10 cellular contexts compared by ENCODE assay signal in genomic region chr4:165343353-165344191, GRCh38. TPM values are rescaled to one million over a fixed set of nuclear protein-coding genes. Genes with fewer than 3 reads are reported as not detected.
DNase-seq lines count a peak whose midpoint lies in the region; ATAC-seq, FAIRE-seq and TF ChIP-seq lines count a peak whose summit lies in the region.
"Had no signal": no experiment of that assay in that cellular context is flagged by ENCODE, and none has a peak within 500 bp of the region (broad histone marks: within the 10 kb centered on the region; RNA-seq: fewer than 3 reads in every experiment).

No MANE protein-coding gene starts in this region.

- no peak for FAIRE-seq in K562 (lab: Jason Lieb, UNC)

- CTCF ChIA-PET in K562 (lab: Yijun Ruan, JAX; ENCODE audit: low intra/inter-chr PET ratio) = no interaction called here

- BruUV-seq in K562 (replicated peaks; lab: Mats Ljungman, UMichigan) = no TSS peak

- no peak for ATAC-seq in K562
- ATAC-seq in GM21447 (IDR thresholded peaks at IDR 0.05; ENCODE audit: unreplicated experiment) = no peak
- ATAC-seq: right cardiac atrium had no signal

- intact Hi-C loops in K562 (cut with micrococcal nuclease) = loop anchor here (5.0 kb wide), 1 partner anchor 211 kb away; no protein-coding TSS in a partner anchor
- intact Hi-C loops in tibial artery (cut with DNase I; ENCODE audit: low total_unique reads) = no loop called here

- H3K4me3 ChIP-seq in LNCaP clone FGC (ENCODE audit: low read depth, low read length) (no peak overlapping the region), K562 (no peak overlapping the region), neural cell (ENCODE audit: low read length) (no peak overlapping the region), tibial artery (no peak overlapping the region)
- H3K4me3 ChIP-seq: esophagus squamous epithelium had no signal

- H3K9me3 ChIP-seq in K562 (replicated peaks; ENCODE audit: control insufficient read depth, insufficient read depth, low read depth, low read length) = no peaks in the 10 kb centered on the region
- H3K9me3 ChIP-seq in neural cell (ENCODE audit: low read length) = no peaks in the 10 kb centered on the region
- H3K9me3 ChIP-seq in tibial artery = no peaks in the 10 kb centered on the region
- H3K9me3 ChIP-seq: esophagus squamous epithelium had no signal

- peaks cover 0 to 8% of the 10 kb centered on the region in 2 experiments; a peak in 2 of 5 replicates for H3K4me1 ChIP-seq in K562 (replicated peaks in 1 of 2; ENCODE audit: control insufficient read depth in 2 of 2, insufficient read depth in 2 of 2, low read length in 2 of 2)
- no peaks in the 10 kb centered on the region for H3K4me1 ChIP-seq in tibial artery
- H3K4me1 ChIP-seq: esophagus squamous epithelium had no signal

- H3F3A ChIP-seq in neural cell (ENCODE audit: insufficient read depth, low read length, poor library complexity, severe bottlenecking) = peaks cover 4% of the 10 kb centered on the region

- TF ChIP-seq EP300 in K562 (IDR thresholded peaks at IDR 0.05; ENCODE audit: low read length) (no peak), neural cell (conservative IDR thresholded peaks at IDR 0.05; ENCODE audit: poor library complexity, severe bottlenecking) (no peak)

- TF ChIP-seq CTCF in LNCaP clone FGC (IDR thresholded peaks at IDR 0.05; ENCODE audit: control insufficient read depth, extremely low read depth, insufficient read depth) (peak; percentile 71), K562 (IDR thresholded peaks at IDR 0.05 in 2 of 3, conservative IDR thresholded peaks at IDR 0.05 in 1 of 3; ENCODE audit: insufficient read depth in 2 of 3, low read depth in 1 of 3, low read length in 3 of 3) (peak in 2 of 3 experiments; percentile 24 to 25; a peak in 2 of 6 replicates), neural cell (IDR thresholded peaks at IDR 0.05; ENCODE audit: poor library complexity, severe bottlenecking) (no peak), tibial artery (IDR thresholded peaks at IDR 0.05) (peak in 1 of 2 experiments; percentile 17)

- H3K79me2 ChIP-seq in K562 (ENCODE audit: control insufficient read depth, insufficient read depth, low read length) = no peaks in the 10 kb centered on the region; the same call in 2 of the 3 replicates
- peaks cover 28% of the 10 kb centered on the region for H3K79me2 ChIP-seq in neural cell (replicated peaks; ENCODE audit: insufficient read depth, low read length)

- TF ChIP-seq RAD21 in K562 (CRISPR knock-in tag; conservative IDR thresholded peaks at IDR 0.05 in 1 of 2, IDR thresholded peaks at IDR 0.05 in 1 of 2) = peak in 1 of 2 experiments; percentile 22; a peak in 1 of 4 replicates
- peak; percentile 30 for TF ChIP-seq RAD21 in neural cell (conservative IDR thresholded peaks at IDR 0.05)

- WGBS in K562 (ENCODE audit: insufficient coverage, low coverage, missing lambda C conversion rate) = 60% methylated on average over 13 of the region's 13 CpGs

- H3K36me3 ChIP-seq in K562 (ENCODE audit: control insufficient read depth, insufficient read depth, low read length) (peaks cover 50% of the 10 kb centered on the region), neural cell (ENCODE audit: insufficient read depth, low read length) (peaks cover 16% of the 10 kb centered on the region), tibial artery (peaks cover 12 to 39% (median 27%) of the 10 kb centered on the region in 3 donors)

- H2AFZ ChIP-seq in K562 (ENCODE audit: low read depth, low read length) = no peak overlapping the region
- H2AFZ ChIP-seq in neural cell (ENCODE audit: low read depth, low read length) = no peak overlapping the region

- peak; percentile 78 for TF ChIP-seq POLR2A in K562 (conservative IDR thresholded peaks at IDR 0.05)

- no peaks in the 10 kb centered on the region for H3K9me2 ChIP-seq in neural cell (ENCODE audit: insufficient read depth, low read length)

- H3K9me1 ChIP-seq in K562 (ENCODE audit: control insufficient read depth, insufficient read depth, low read length) = no peaks in the 10 kb centered on the region

- in situ Hi-C loops in K562 (cut with MboI) = no loop called here

- no peak overlapping the region for H3K9ac ChIP-seq in K562 (ENCODE audit: insufficient read depth in 1 of 2, low read depth in 2 of 2, low read length in 2 of 2)
- H3K9ac ChIP-seq in neural cell (ENCODE audit: low read length) = no peak overlapping the region

- no peak overlapping the region for H3K4me2 ChIP-seq in K562 (ENCODE audit: insufficient read depth, low read length)
- no peak overlapping the region for H3K4me2 ChIP-seq in neural cell (ENCODE audit: low read length)

- H3K27ac ChIP-seq in K562 (ENCODE audit: extremely low read depth, low read depth, low read length) = no peak overlapping the region
- no peak overlapping the region for H3K27ac ChIP-seq in neural cell (ENCODE audit: low read length)
- H3K27ac ChIP-seq in tibial artery = no peak overlapping the region
- H3K27ac ChIP-seq: esophagus squamous epithelium had no signal

- no peaks in the 10 kb centered on the region for H3K27me3 ChIP-seq in K562 (ENCODE audit: control insufficient read depth in 2 of 2, insufficient read depth in 2 of 2, low read length in 2 of 2)
- no peaks in the 10 kb centered on the region for H3K27me3 ChIP-seq in neural cell (ENCODE audit: insufficient read depth, low read depth, low read length)
- no peaks in the 10 kb centered on the region for H3K27me3 ChIP-seq in tibial artery
- H3K27me3 ChIP-seq: esophagus squamous epithelium had no signal

- H4K20me1 ChIP-seq in K562 (replicated peaks; ENCODE audit: control insufficient read depth, insufficient read depth, low read length) (peaks cover 10% of the 10 kb centered on the region), neural cell (ENCODE audit: insufficient read depth) (peaks cover 3% of the 10 kb centered on the region)

- DNase-seq in NCI-H1092 treated with DMSO at 0.1 percent for 48 hours (lab: John Stamatoyannopoulos, UW) (peak; percentile 13), NCI-H1092 (lab: John Stamatoyannopoulos, UW) (no peak), LNCaP clone FGC (ENCODE audit: low read depth) (no peak), K562 (ENCODE audit: extremely low read depth in 1 of 4, low spot score in 3 of 4) (no peak), COR-L47 (lab: John Stamatoyannopoulos, UW) (no peak), tibial artery (no peak)
- DNase-seq: esophagus squamous epithelium had no signal

- POLR2A ChIA-PET in K562 (lab: Yijun Ruan, JAX) = interaction anchor here (1.0 to 1.5 kb wide), 5 partner anchors 8 to 231 kb away, joined by 3 to 5 read pairs (median 3); partner anchors contain the start of gene TMEM192

TF ChIP-seq in K562, 482 proteins besides CTCF, POLR2A, EP300 and RAD21 (continues in another document):
- no peak for TF ChIP-seq ZNF274 (IDR thresholded peaks at IDR 0.05; ENCODE audit: borderline replicate concordance, low read depth, low read length)
- TF ChIP-seq TAF7 (tag; IDR thresholded peaks at IDR 0.05) = no peak
- TF ChIP-seq ILK (tag; IDR thresholded peaks at IDR 0.05; ENCODE audit: borderline replicate concordance, low read depth) = no peak
- TF ChIP-seq MAFK (IDR thresholded peaks at IDR 0.05; ENCODE audit: low read length) = no peak

TF ChIP-seq in neural cell, 6 proteins besides CTCF, POLR2A, EP300 and RAD21:
- TF ChIP-seq EZH2 (IDR thresholded peaks at IDR 0.05; ENCODE audit: borderline replicate concordance, insufficient read depth, low read length, poor library complexity, severe bottlenecking) (no peak), SMC3 (conservative IDR thresholded peaks at IDR 0.05; ENCODE audit: poor library complexity) (peak; percentile 24)

RNA-seq across cellular contexts. Expression of gene MSMO1, which starts 16.1 kb away (rescaled TPM):
- total RNA-seq in K562 (2011; cell fraction: chromatin; rRNA removed; ENCODE audit: low replicate concordance) = 111 and 411 TPM in 2 replicates
- 106 and 148 TPM in 2 replicates for total RNA-seq in K562 (2011; cell fraction: nucleolus; rRNA removed)
- 276 and 345 TPM in 2 replicates for total RNA-seq in K562 (2011; cell fraction: nucleoplasm; rRNA removed)
- total RNA-seq in K562 (2014; rRNA removed) (41.0 and 47.1 TPM in 2 replicates), K562 (2014; rRNA removed; fragmentation: Illumina TruSeq; extraction: Trizol) (68.9 and 73.4 TPM in 2 replicates), K562 (2015; rRNA removed; fragmentation: Illumina TruSeq; extraction: Trizol) (28.5 and 32.0 TPM in 2 replicates), K562 (2021) (39.2 and 41.2 TPM in 2 replicates)
- polyA plus RNA-seq in K562 (2011; rRNA removed) (172 and 179 TPM in 2 replicates), K562 (2014; fragmentation: Illumina TruSeq; extraction: Trizol) (54.6 and 63.5 TPM in 2 replicates), K562 (2014; fragmentation: Nextera tagmentation; extraction: Ambion mirVana) (10 to 100 TPM; 79.5 to 86.8 TPM), K562 (2014; rRNA removed) (51.7 and 58.9 TPM in 2 replicates), neural cell (222 and 242 TPM in 2 replicates)
- polyA plus RNA-seq in K562 (2011; cell fraction: cytosol; rRNA removed) = 49.3 and 163 TPM in 2 replicates
- polyA plus RNA-seq in K562 (2011; cell fraction: nucleus; rRNA removed) = 47.9 and 86.1 TPM in 2 replicates
- 26.0 and 41.1 TPM in 2 replicates for polyA plus RNA-seq in K562 (2012)
- polyA minus RNA-seq in K562 (2011; rRNA and poly(A)+ RNA removed) = 121 and 167 TPM in 2 replicates
- 55.9 and 66.0 TPM in 2 replicates for polyA minus RNA-seq in K562 (2011; cell fraction: cytosol; rRNA and poly(A)+ RNA removed)
- polyA minus RNA-seq in K562 (2011; cell fraction: nucleus; rRNA and poly(A)+ RNA removed) = 55.2 and 132 TPM in 2 replicates
- polyA minus RNA-seq in neural cell = 267 and 291 TPM in 2 replicates

RNA-seq across cellular contexts. Expression of gene CPE, which starts 35.2 kb away (rescaled TPM):
- total RNA-seq in K562 (2011; cell fraction: chromatin; rRNA removed; ENCODE audit: low replicate concordance) = not detected in 2 replicates
- not detected in 2 replicates for total RNA-seq in K562 (2011; cell fraction: nucleolus; rRNA removed)
- not detected in 2 replicates for total RNA-seq in K562 (2011; cell fraction: nucleoplasm; rRNA removed)
- total RNA-seq in K562 (2014; rRNA removed) (not detected in 2 replicates), K562 (2014; rRNA removed; fragmentation: Illumina TruSeq; extraction: Trizol) (not detected in 2 replicates), K562 (2015; rRNA removed; fragmentation: Illumina TruSeq; extraction: Trizol) (not detected in 2 replicates), K562 (2021) (0.16 and 0.22 TPM in 2 replicates)
- polyA plus RNA-seq in K562 (2011; rRNA removed) (0.06 and 0.09 TPM in 2 replicates), K562 (2014; fragmentation: Illumina TruSeq; extraction: Trizol) (0.04 TPM in 1 of 2 replicates, not detected in the other), K562 (2014; fragmentation: Nextera tagmentation; extraction: Ambion mirVana) (under 1 TPM in 1 of 2 experiments, not detected in 1; 0.04 TPM), K562 (2014; rRNA removed) (0.11 TPM in 1 of 2 replicates, not detected in the other), neural cell (623 and 678 TPM in 2 replicates)
- polyA plus RNA-seq in K562 (2011; cell fraction: cytosol; rRNA removed) = 0.03 TPM in 1 of 2 replicates, not detected in the other
- not detected in 2 replicates for polyA plus RNA-seq in K562 (2011; cell fraction: nucleus; rRNA removed)
- 0.03 TPM in 1 of 2 replicates, not detected in the other for polyA plus RNA-seq in K562 (2012)
- polyA minus RNA-seq in K562 (2011; rRNA and poly(A)+ RNA removed) = 0.24 TPM in 1 of 2 replicates, not detected in the other
- 2.8 TPM in 1 of 2 replicates, not detected in the other for polyA minus RNA-seq in K562 (2011; cell fraction: cytosol; rRNA and poly(A)+ RNA removed)
- polyA minus RNA-seq in K562 (2011; cell fraction: nucleus; rRNA and poly(A)+ RNA removed) = not detected in 2 replicates
- 444 TPM in 2 replicates for polyA minus RNA-seq in neural cell

Comparison
In these comparisons a context has a peak if more than half of its experiments do, and no peak if none do; other contexts are left out.
1. RNA of gene CPE, which starts 35.2 kb away (polyA plus RNA-seq): 623 to 678 TPM in neural cell; 0.03 to 0.11 TPM in K562; every median in the first group is over 100 times any median in the second.